26 cellular contexts compared by ENCODE assay signal in the genomic region with DNA sequence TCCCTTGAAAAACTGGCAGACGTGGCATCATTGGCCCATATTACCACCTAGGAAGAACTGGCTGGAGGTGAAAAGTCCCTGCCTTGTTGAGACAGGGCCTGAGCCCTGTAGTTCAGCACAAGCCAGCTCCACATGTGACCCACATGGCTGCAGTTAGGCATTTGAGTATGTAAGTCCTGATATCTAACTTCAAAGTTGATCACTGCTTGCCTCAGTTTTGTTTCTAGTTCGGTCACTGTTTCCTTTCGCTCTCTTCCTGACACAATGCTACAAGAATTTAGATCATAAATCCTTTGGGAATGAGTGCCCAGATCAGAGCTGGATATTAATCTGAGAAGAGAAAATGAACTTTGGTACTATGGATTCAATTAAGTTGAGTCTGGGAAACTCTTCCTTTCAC. TPM values are rescaled to one million over a fixed set of nuclear protein-coding genes. Genes with fewer than 3 reads are reported as not detected.
DNase-seq lines count a peak whose midpoint lies in the region; ATAC-seq, FAIRE-seq and TF ChIP-seq lines count a peak whose summit lies in the region.
"Had no signal": no experiment of that assay in that cellular context is flagged by ENCODE, and none has a peak within 500 bp of the region (broad histone marks: within the 10 kb centered on the region; RNA-seq: fewer than 3 reads in every experiment).

No MANE protein-coding gene starts in this region.

- BruUV-seq in HepG2 (replicated peaks; lab: Mats Ljungman, UMichigan), result no TSS peak

- H3K9me2 ChIP-seq in Karpas-422 (replicated peaks; ENCODE audit: insufficient read depth, low read length), result no peaks in the 10 kb centered on the region

- H3K4me3 ChIP-seq in HepG2 (replicated peaks in 1 of 3; ENCODE audit: insufficient read depth in 1 of 3, low read depth in 2 of 3, low read length in 3 of 3) (no peak overlapping the region), right lobe of liver (no peak overlapping the region), osteoblast (ENCODE audit: insufficient read depth, low read length) (no peak overlapping the region), Karpas-422 (ENCODE audit: low read length) (no peak overlapping the region)
- H3K4me3 ChIP-seq: GM12878, GM23248 had no signal

- H3K27ac ChIP-seq in HepG2 (ENCODE audit: extremely low read length, insufficient read depth, low read length), result peak overlapping the region; percentile 38
- H3K27ac ChIP-seq in right lobe of liver, result no peak overlapping the region
- no peak overlapping the region for H3K27ac ChIP-seq in osteoblast (ENCODE audit: low read depth, low read length)
- no peak overlapping the region for H3K27ac ChIP-seq in Karpas-422 (ENCODE audit: low read length)
- H3K27ac ChIP-seq: 22Rv1, C4-2B, GM23248 had no signal

- H3K36me3 ChIP-seq in HepG2 (replicated peaks in 1 of 2; ENCODE audit: control insufficient read depth in 1 of 2, insufficient read depth in 2 of 2, low read length in 2 of 2), result no peaks in the 10 kb centered on the region
- no peaks in the 10 kb centered on the region for H3K36me3 ChIP-seq in right lobe of liver
- no peaks in the 10 kb centered on the region for H3K36me3 ChIP-seq in osteoblast (ENCODE audit: insufficient read depth, low read length)
- no peaks in the 10 kb centered on the region for H3K36me3 ChIP-seq in Karpas-422 (ENCODE audit: insufficient read depth, low read length)

- H4K20me1 ChIP-seq in HepG2 (ENCODE audit: insufficient read depth, low read length) (no peaks in the 10 kb centered on the region), osteoblast (ENCODE audit: insufficient read depth, low read length) (no peaks in the 10 kb centered on the region), Karpas-422 (ENCODE audit: insufficient read depth, low read depth, low read length) (no peaks in the 10 kb centered on the region)

- TF ChIP-seq EP300 in HepG2 (IDR thresholded peaks at IDR 0.05; ENCODE audit: low read depth in 2 of 2, low read length in 2 of 2) (no peak), HepG2 (CRISPR knock-in tag; IDR thresholded peaks at IDR 0.05; ENCODE audit: borderline replicate concordance) (no peak)

- TF ChIP-seq CTCF in HepG2 (CRISPR knock-in tag; IDR thresholded peaks at IDR 0.05) (no peak), right lobe of liver (IDR thresholded peaks at IDR 0.05) (no peak), osteoblast (IDR thresholded peaks at IDR 0.05; ENCODE audit: extremely low read depth, low read depth, low read length) (no peak)

- no peak overlapping the region for H3K4me2 ChIP-seq in HepG2 (ENCODE audit: low read depth, low read length)
- no peak overlapping the region for H3K4me2 ChIP-seq in osteoblast (ENCODE audit: insufficient read depth, low read length)
- no peak overlapping the region for H3K4me2 ChIP-seq in Karpas-422 (ENCODE audit: low read depth, low read length, poor library complexity, severe bottlenecking)

- 100% methylated on average over 2 of the region's 3 CpGs for WGBS in HepG2 (ENCODE audit: low lambda C conversion rate)
- 80% methylated on average over 3 of the region's 3 CpGs for WGBS in right lobe of liver (ENCODE audit: insufficient coverage, low coverage, low lambda C conversion rate, missing lambda C conversion rate)

- FAIRE-seq in HepG2 (lab: Jason Lieb, UNC), result no peak
- FAIRE-seq: A204.1, GM12878, GM19239, H1 had no signal

- POLR2A ChIA-PET in HepG2 (lab: Yijun Ruan, JAX), result no interaction called here

- DNase-seq in HepG2 (ENCODE audit: low spot score), result no peak
- no peak for DNase-seq in right lobe of liver
- DNase-seq in fibroblast of gingiva (ENCODE audit: low read depth), result peak; percentile 0
- peak; percentile 72 for DNase-seq in osteoblast (ENCODE audit: insufficient read length, low spot score, missing footprints)
- DNase-seq in Karpas-422, result no peak
- no peak for DNase-seq in NCI-H1436 treated with DMSO at 0.1 percent for 48 hours (lab: John Stamatoyannopoulos, UW)
- DNase-seq in DMS53 (lab: John Stamatoyannopoulos, UW), result no peak
- DNase-seq: Caco-2; CD4-positive, CD25-positive, alpha-beta regulatory T cell; CD8-positive, alpha-beta T cell; DMS153; DMS79; EL; GDM1; GM23248; H7; HCEC 1CT had no signal

- TF ChIP-seq POLR2A in HepG2 (IDR thresholded peaks at IDR 0.05; ENCODE audit: insufficient read depth in 1 of 2, low read depth in 2 of 2, low read length in 2 of 2) (no peak), right lobe of liver (IDR thresholded peaks at IDR 0.05) (no peak)

- intact Hi-C loops in HepG2 (cut with micrococcal nuclease; ENCODE audit: unreplicated experiment) (no loop called here), right lobe of liver (cut with DNase I) (no loop called here)

- no peak for ATAC-seq in HepG2
- no peak for ATAC-seq in right lobe of liver
- ATAC-seq in SK-N-SH treated with all-trans-retinoic acid at 6 μM for 48 hours, result no peak
- ATAC-seq: CD8-positive, alpha-beta T cell; GM12878 had no signal

- H3K4me1 ChIP-seq in HepG2 (ENCODE audit: insufficient read depth, low read length) (peaks cover 71% of the 10 kb centered on the region), right lobe of liver (no peaks in the 10 kb centered on the region), osteoblast (ENCODE audit: insufficient read depth, low read length) (no peaks in the 10 kb centered on the region), Karpas-422 (ENCODE audit: low read length) (no peaks in the 10 kb centered on the region)
- H3K4me1 ChIP-seq: Caco-2 had no signal

- H3K9ac ChIP-seq in HepG2 (ENCODE audit: insufficient read depth, low read depth, low read length) (no peak overlapping the region), Karpas-422 (ENCODE audit: low read length) (no peak overlapping the region)
- H3K9ac ChIP-seq: GM23248 had no signal

- H3K27me3 ChIP-seq in HepG2 (ENCODE audit: control insufficient read depth in 1 of 2, insufficient read depth in 2 of 2, low read length in 2 of 2), result no peaks in the 10 kb centered on the region
- H3K27me3 ChIP-seq in right lobe of liver, result no peaks in the 10 kb centered on the region
- H3K27me3 ChIP-seq in osteoblast (ENCODE audit: insufficient read depth, low read length), result peaks cover 3% of the 10 kb centered on the region
- H3K27me3 ChIP-seq in Karpas-422 (ENCODE audit: low read length), result no peaks in the 10 kb centered on the region

- in situ Hi-C loops in HepG2 (cut with HindIII; ENCODE audit: extremely low pct_ligation_motif_present, low pct_unique_long_range_greater_than_20kb), result no loop called here

- H3K79me2 ChIP-seq in HepG2 (ENCODE audit: insufficient read depth, low read length), result no peaks in the 10 kb centered on the region
- H3K79me2 ChIP-seq in osteoblast (ENCODE audit: insufficient read depth, low read length), result no peaks in the 10 kb centered on the region
- no peaks in the 10 kb centered on the region for H3K79me2 ChIP-seq in Karpas-422 (ENCODE audit: low read length)

- CTCF ChIA-PET in HepG2 (lab: Yijun Ruan, JAX; ENCODE audit: low intra/inter-chr PET ratio, low total read pairs), result interaction anchor here (0.6 kb wide), 1 partner anchor 52 kb away, joined by 5 read pairs; a partner anchor contains a TSS

- H3K9me3 ChIP-seq in HepG2 (ENCODE audit: low read length) (no peaks in the 10 kb centered on the region), right lobe of liver (no peaks in the 10 kb centered on the region), osteoblast (ENCODE audit: low read depth, low read length) (no peaks in the 10 kb centered on the region), Karpas-422 (ENCODE audit: low read length) (no peaks in the 10 kb centered on the region)
- H3K9me3 ChIP-seq: Caco-2 had no signal

- H2AFZ ChIP-seq in HepG2 (ENCODE audit: low read length) (no peak overlapping the region), osteoblast (ENCODE audit: low read length) (no peak overlapping the region), Karpas-422 (ENCODE audit: low read length) (no peak overlapping the region)
- H2AFZ ChIP-seq: GM23248 had no signal

- TF ChIP-seq RAD21 in HepG2 (CRISPR knock-in tag; IDR thresholded peaks at IDR 0.05), result no peak

RNA-seq across cellular contexts. Expression of a gene that starts 48.4 kb away (rescaled TPM):
- not detected in 2 replicates for total RNA-seq in HepG2 (2016; rRNA removed; fragmentation: Illumina TruSeq; extraction: Trizol)
- not detected in 2 replicates for total RNA-seq in HepG2 (2016; cell fraction: cytosol; rRNA removed; fragmentation: Illumina TruSeq; extraction: Trizol; ENCODE audit: low read depth)
- not detected in 2 replicates for total RNA-seq in HepG2 (2016; cell fraction: insoluble cytoplasmic fraction; rRNA removed; fragmentation: Illumina TruSeq; extraction: Trizol)
- not detected in 2 replicates for total RNA-seq in HepG2 (2016; cell fraction: membrane; rRNA removed; fragmentation: Illumina TruSeq; extraction: Trizol)
- not detected in 2 replicates for total RNA-seq in HepG2 (2016; cell fraction: nucleus; rRNA removed; fragmentation: Illumina TruSeq; extraction: Trizol)
- polyA plus RNA-seq in HepG2 (2011; rRNA removed), result not detected in 2 replicates
- not detected in 2 replicates for polyA plus RNA-seq in HepG2 (2011; cell fraction: cytosol; rRNA removed)
- polyA plus RNA-seq in HepG2 (2011; cell fraction: nucleus; rRNA removed), result not detected in 2 replicates
- not detected in 2 replicates for polyA plus RNA-seq in HepG2 (2012)
- not detected in 2 replicates for polyA plus RNA-seq in HepG2 (2016; cell fraction: cytosol; fragmentation: Illumina TruSeq; extraction: Trizol; ENCODE audit: low read depth)
- polyA plus RNA-seq in HepG2 (2016; cell fraction: insoluble cytoplasmic fraction; fragmentation: Illumina TruSeq; extraction: Trizol; ENCODE audit: low read depth), result not detected in 2 replicates
- not detected in 2 replicates for polyA plus RNA-seq in HepG2 (2016; cell fraction: membrane; fragmentation: Illumina TruSeq; extraction: Trizol; ENCODE audit: low read depth)
- polyA plus RNA-seq in HepG2 (2016; cell fraction: nucleus; fragmentation: Illumina TruSeq; extraction: Trizol; ENCODE audit: insufficient read depth, low read depth), result not detected in 2 replicates
- polyA minus RNA-seq in HepG2 (2011; rRNA and poly(A)+ RNA removed; ENCODE audit: low replicate concordance), result 0.09 TPM in 1 of 2 replicates, not detected in the other
- polyA minus RNA-seq in HepG2 (2011; cell fraction: cytosol; rRNA and poly(A)+ RNA removed), result not detected in 2 replicates
- polyA minus RNA-seq in HepG2 (2011; cell fraction: nucleus; rRNA and poly(A)+ RNA removed), result not detected in 2 replicates
- not detected for total RNA-seq in right lobe of liver
- not detected in 2 replicates for total RNA-seq in osteoblast
- total RNA-seq in Karpas-422 (2014; rRNA removed; shearing (Covaris generic); ENCODE audit: low replicate concordance), result not detected in 2 replicates
- total RNA-seq: Caco-2; CD4-positive, CD25-positive, alpha-beta regulatory T cell; CD8-positive, alpha-beta T cell; GM12878; GM23248; H1; H7 had no signal
- polyA plus RNA-seq: AG04450; BJ; CD4-positive, CD25-positive, alpha-beta regulatory T cell; GM12878; GM23248; H1 had no signal

RNA-seq across cellular contexts. Expression of a gene that starts 52.1 kb away (rescaled TPM):
- 0.04 and 0.11 TPM in 2 replicates for total RNA-seq in HepG2 (2016; rRNA removed; fragmentation: Illumina TruSeq; extraction: Trizol)
- 0.10 TPM in 1 of 2 replicates, not detected in the other for total RNA-seq in HepG2 (2016; cell fraction: cytosol; rRNA removed; fragmentation: Illumina TruSeq; extraction: Trizol; ENCODE audit: low read depth)
- total RNA-seq in HepG2 (2016; cell fraction: insoluble cytoplasmic fraction; rRNA removed; fragmentation: Illumina TruSeq; extraction: Trizol), result 0.02 and 0.06 TPM in 2 replicates
- not detected in 2 replicates for total RNA-seq in HepG2 (2016; cell fraction: membrane; rRNA removed; fragmentation: Illumina TruSeq; extraction: Trizol)
- 0.06 and 1.6 TPM in 2 replicates for total RNA-seq in HepG2 (2016; cell fraction: nucleus; rRNA removed; fragmentation: Illumina TruSeq; extraction: Trizol)
- polyA plus RNA-seq in HepG2 (2011; rRNA removed), result 0.07 TPM in 1 of 2 replicates, not detected in the other
- polyA plus RNA-seq in HepG2 (2011; cell fraction: cytosol; rRNA removed), result 0.03 TPM in 1 of 2 replicates, not detected in the other
- 0.05 and 1.1 TPM in 2 replicates for polyA plus RNA-seq in HepG2 (2011; cell fraction: nucleus; rRNA removed)
- 0.03 and 0.04 TPM in 2 replicates for polyA plus RNA-seq in HepG2 (2012)
- not detected in 2 replicates for polyA plus RNA-seq in HepG2 (2016; cell fraction: cytosol; fragmentation: Illumina TruSeq; extraction: Trizol; ENCODE audit: low read depth)
- not detected in 2 replicates for polyA plus RNA-seq in HepG2 (2016; cell fraction: insoluble cytoplasmic fraction; fragmentation: Illumina TruSeq; extraction: Trizol; ENCODE audit: low read depth)
- not detected in 2 replicates for polyA plus RNA-seq in HepG2 (2016; cell fraction: membrane; fragmentation: Illumina TruSeq; extraction: Trizol; ENCODE audit: low read depth)
- 0.29 TPM in 1 of 2 replicates, not detected in the other for polyA plus RNA-seq in HepG2 (2016; cell fraction: nucleus; fragmentation: Illumina TruSeq; extraction: Trizol; ENCODE audit: insufficient read depth, low read depth)
- polyA minus RNA-seq in HepG2 (2011; rRNA and poly(A)+ RNA removed; ENCODE audit: low replicate concordance), result 1.0 TPM in 1 of 2 replicates, not detected in the other
- polyA minus RNA-seq in HepG2 (2011; cell fraction: cytosol; rRNA and poly(A)+ RNA removed), result not detected in 2 replicates
- not detected in 2 replicates for polyA minus RNA-seq in HepG2 (2011; cell fraction: nucleus; rRNA and poly(A)+ RNA removed)
- 1 to 10 TPM in 1 of 6 experiments, under 1 TPM in 5; 0.18 to 1.5 (median 0.42) TPM for total RNA-seq in right lobe of liver
- total RNA-seq in osteoblast, result 0.29 and 0.36 TPM in 2 replicates
- total RNA-seq in Karpas-422 (2014; rRNA removed; shearing (Covaris generic); ENCODE audit: low replicate concordance), result 0.32 and 0.78 TPM in 2 replicates
- total RNA-seq: GM23248 had no signal
- polyA plus RNA-seq: CD4-positive, CD25-positive, alpha-beta regulatory T cell had no signal

Comparison
In these comparisons a context has a peak if more than half of its experiments do, and no peak if none do; other contexts are left out.
1. DNase-seq: peak in fibroblast of gingiva (single experiment) and osteoblast (single experiment); none in HepG2 (single experiment), right lobe of liver (0 of 3), Karpas-422 (single experiment), NCI-H1436 treated with DMSO at 0.1 percent for 48 hours (single experiment) and DMS53 (single experiment).